8 cellular contexts compared by ENCODE assay signal in genomic region chr4:184382189-184382846, GRCh38.
DNase-seq lines count a peak whose midpoint lies in the region; ATAC-seq and TF ChIP-seq lines count a peak whose summit lies in the region.

No MANE protein-coding gene starts in this region.

- H3K4me3 Mint-ChIP-seq in Calu3 (ENCODE audit: low read depth, unreplicated experiment): peak overlapping the region; percentile 58

- H3K27ac Mint-ChIP-seq in Calu3 (ENCODE audit: unreplicated experiment): peak overlapping the region; percentile 89

- peaks cover 37% of the 10 kb centered on the region for H3K4me1 ChIP-seq in SJCRH30
- peaks cover 54 to 63% of the 10 kb centered on the region in 2 donors for H3K4me1 ChIP-seq in mucosa of rectum (ENCODE audit: control insufficient read depth in 2 of 2, insufficient read depth in 2 of 2, low read length in 2 of 2)

- CTCF ChIA-PET in Calu3 (lab: Charles Lee): interaction anchor here (1.0 to 2.2 kb wide), 2 partner anchors 94 to 118 kb away, joined by 4 to 7 read pairs; no protein-coding TSS in a partner anchor

- H3K27ac ChIP-seq in SJCRH30: peak overlapping the region; percentile 73
- peak overlapping the region; percentile 96 to 99 for H3K27ac ChIP-seq in mucosa of rectum (ENCODE audit: low read depth in 2 of 2, low read length in 2 of 2)

- H3K36me3 ChIP-seq in SJCRH30: no peaks in the 10 kb centered on the region
- no peaks in the 10 kb centered on the region for H3K36me3 ChIP-seq in mucosa of rectum (ENCODE audit: control insufficient read depth in 2 of 2, insufficient read depth in 2 of 2, low read length in 2 of 2)

- DNase-seq in Calu3: no peak
- peak; percentile 4 to 45 for DNase-seq in SJCRH30
- DNase-seq in stimulated activated naive CD4-positive, alpha-beta T cell treated with Interleukin-2 at 50 U/mL for 16 hours (lab: John Stamatoyannopoulos, UW): no peak
- DNase-seq in NOMO-1 treated with DMSO at 0.1 percent for 48 hours (lab: John Stamatoyannopoulos, UW; ENCODE audit: unreplicated experiment): no peak

- H3K27me3 Mint-ChIP-seq in Calu3 (ENCODE audit: unreplicated experiment): no peaks in the 10 kb centered on the region

- H3K4me3 ChIP-seq in SJCRH30 (no peak overlapping the region; the same call in 1 of the 2 replicates), mucosa of rectum (ENCODE audit: low read length in 2 of 2) (peak overlapping the region in 1 of 2 donors; percentile 50)

- H3K9ac ChIP-seq in mucosa of rectum (ENCODE audit: low read depth in 1 of 2, low read length in 2 of 2): peak overlapping the region; percentile 35 to 80

- no peaks in the 10 kb centered on the region for H3K9me3 ChIP-seq in SJCRH30 (replicated peaks)
- no peaks in the 10 kb centered on the region for H3K9me3 ChIP-seq in mucosa of rectum (ENCODE audit: control insufficient read depth in 2 of 2, low read length in 2 of 2)

- peaks cover 2% of the 10 kb centered on the region for H3K9me3 Mint-ChIP-seq in Calu3 (ENCODE audit: low read depth, unreplicated experiment)

- intact Hi-C loops in Calu3 (cut with micrococcal nuclease; ENCODE audit: unreplicated experiment): loop anchor here (2.0 to 10.0 kb wide), 4 partner anchors 34 to 152 kb away; no protein-coding TSS in a partner anchor

- TF ChIP-seq CTCF in Calu3 (IDR thresholded peaks at IDR 0.05; ENCODE audit: unreplicated experiment): no peak

- ATAC-seq in HG02623 (IDR thresholded peaks at IDR 0.05; ENCODE audit: unreplicated experiment): peak; percentile 29
- no peak for ATAC-seq in HG03442 (IDR thresholded peaks at IDR 0.05; ENCODE audit: unreplicated experiment)
- ATAC-seq in GM19452 (IDR thresholded peaks at IDR 0.05; ENCODE audit: unreplicated experiment): no peak

- BruUV-seq in Calu3 (replicated peaks; lab: Mats Ljungman, UMichigan): no TSS peak

- peaks cover 34% of the 10 kb centered on the region for H3K36me3 Mint-ChIP-seq in Calu3 (ENCODE audit: insufficient read depth, unreplicated experiment)

- H3K27me3 ChIP-seq in SJCRH30 (no peaks in the 10 kb centered on the region), mucosa of rectum (ENCODE audit: control insufficient read depth in 2 of 2, insufficient read depth in 2 of 2, low read length in 2 of 2) (no peaks in the 10 kb centered on the region)

- peaks cover 48% of the 10 kb centered on the region for H3K4me1 Mint-ChIP-seq in Calu3 (ENCODE audit: low read depth, unreplicated experiment)

Comparison
In these comparisons a context has a peak if more than half of its experiments do, and no peak if none do; other contexts are left out.
1. DNase-seq: peak in SJCRH30 (2 of 2); none in Calu3 (single experiment), stimulated activated naive CD4-positive, alpha-beta T cell treated with Interleukin-2 at 50 U/mL for 16 hours (single experiment) and NOMO-1 treated with DMSO at 0.1 percent for 48 hours (single experiment).